17 cellular contexts compared by ENCODE assay signal in the genomic region with DNA sequence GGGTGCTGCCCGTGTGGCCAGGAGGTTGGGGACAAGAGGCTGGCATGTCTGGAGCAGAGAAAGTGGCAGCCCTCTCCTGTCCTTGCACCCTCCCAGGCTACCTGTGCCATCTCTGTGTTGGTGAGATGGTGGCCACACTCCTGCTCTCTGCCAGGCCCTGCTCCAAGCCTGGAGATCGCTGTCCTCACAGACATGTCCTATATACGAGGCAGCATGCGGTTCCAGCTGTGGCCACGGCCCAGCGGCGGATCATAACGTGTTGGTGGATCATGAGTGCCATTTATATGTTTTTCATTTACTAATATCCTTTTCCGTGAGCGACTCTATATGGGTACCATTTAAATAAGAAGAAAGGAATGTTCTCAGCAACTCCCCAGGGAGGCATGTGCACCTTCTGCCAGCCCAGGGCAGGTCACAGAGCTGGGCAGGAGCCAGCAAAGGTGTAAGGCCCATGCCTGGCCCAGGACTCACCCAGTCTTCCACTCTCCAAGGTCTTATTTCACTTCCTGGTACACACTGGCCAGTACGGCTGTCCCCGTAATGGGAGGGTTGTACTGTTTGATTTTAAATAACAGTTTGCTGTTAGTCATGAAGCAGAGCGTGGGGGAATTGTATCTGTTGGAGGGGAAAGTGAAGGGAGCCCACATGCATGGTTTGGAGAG. TPM values are rescaled to one million over a fixed set of nuclear protein-coding genes. Genes with fewer than 3 reads are reported as not detected.
DNase-seq lines count a peak whose midpoint lies in the region; ATAC-seq and TF ChIP-seq lines count a peak whose summit lies in the region.
"Had no signal": no experiment of that assay in that cellular context is flagged by ENCODE, and none has a peak within 500 bp of the region (broad histone marks: within the 10 kb centered on the region; RNA-seq: fewer than 3 reads in every experiment).

No MANE protein-coding gene starts in this region.

- H3K4me3 ChIP-seq in upper lobe of left lung: no peak overlapping the region
- H3K4me3 ChIP-seq: psoas muscle, tibial nerve had no signal

- no peaks in the 10 kb centered on the region for H3K9me3 ChIP-seq in T-helper 17 cell (ENCODE audit: control insufficient read depth, low read length, poor library complexity, severe bottlenecking)
- H3K9me3 ChIP-seq in upper lobe of left lung: no peaks in the 10 kb centered on the region
- H3K9me3 ChIP-seq: psoas muscle, tibial nerve had no signal

- H3K4me1 ChIP-seq in upper lobe of left lung: peaks cover 0 to 6% (median 5%) of the 10 kb centered on the region in 4 donors
- H3K4me1 ChIP-seq: psoas muscle, tibial nerve had no signal

- peaks cover 10% of the 10 kb centered on the region for H3K36me3 Mint-ChIP-seq in activated CD8-positive, alpha-beta memory T cell treated with anti-CD3 and anti-CD28 coated beads, Interleukin-2, amount 10 ng/mL, durations not matched to agents 7 days and 5 days
- H3K36me3 Mint-ChIP-seq in T-helper 17 cell (ENCODE audit: low read depth): peaks cover 10% of the 10 kb centered on the region

- ATAC-seq in activated CD8-positive, alpha-beta memory T cell treated with anti-CD3 and anti-CD28 coated beads, Interleukin-2, amount 10 ng/mL, durations not matched to agents 7 days and 5 days: no peak
- ATAC-seq in T-helper 17 cell: no peak
- peak; percentile 62 for ATAC-seq in left lobe of liver
- ATAC-seq in upper lobe of left lung (ENCODE audit: low FRiP score in 2 of 2): peak; percentile 58 to 96
- ATAC-seq: psoas muscle had no signal

- peak in 1 of 4 donors; percentile 50 for TF ChIP-seq EP300 in upper lobe of left lung (IDR thresholded peaks at IDR 0.05)

- H3K4me3 Mint-ChIP-seq in activated CD8-positive, alpha-beta memory T cell treated with anti-CD3 and anti-CD28 coated beads, Interleukin-2, amount 10 ng/mL, durations not matched to agents 7 days and 5 days: no peak overlapping the region
- H3K4me3 Mint-ChIP-seq in T-helper 17 cell: no peak overlapping the region
- H3K4me3 Mint-ChIP-seq: CD4-positive, alpha-beta T cell; H9; naive B cell had no signal

- no peaks in the 10 kb centered on the region for H3K27me3 ChIP-seq in upper lobe of left lung
- H3K27me3 ChIP-seq: tibial nerve had no signal

- no peaks in the 10 kb centered on the region for H3K27me3 Mint-ChIP-seq in activated CD8-positive, alpha-beta memory T cell treated with anti-CD3 and anti-CD28 coated beads, Interleukin-2, amount 10 ng/mL, durations not matched to agents 7 days and 5 days
- H3K27me3 Mint-ChIP-seq in T-helper 17 cell: no peaks in the 10 kb centered on the region
- H3K27me3 Mint-ChIP-seq: CD4-positive, alpha-beta T cell had no signal

- H3K27ac Mint-ChIP-seq in activated CD8-positive, alpha-beta memory T cell treated with anti-CD3 and anti-CD28 coated beads, Interleukin-2, amount 10 ng/mL, durations not matched to agents 7 days and 5 days: peak overlapping the region; percentile 0
- H3K27ac Mint-ChIP-seq in T-helper 17 cell: peak overlapping the region; percentile 21
- H3K27ac Mint-ChIP-seq: CD4-positive, alpha-beta T cell had no signal

- H3K27ac ChIP-seq in upper lobe of left lung: peak overlapping the region; percentile 58 to 87 (median 76)
- H3K27ac ChIP-seq: psoas muscle, tibial nerve had no signal

- peaks cover 9% of the 10 kb centered on the region for H3K4me1 Mint-ChIP-seq in activated CD8-positive, alpha-beta memory T cell treated with anti-CD3 and anti-CD28 coated beads, Interleukin-2, amount 10 ng/mL, durations not matched to agents 7 days and 5 days
- peaks cover 5% of the 10 kb centered on the region for H3K4me1 Mint-ChIP-seq in T-helper 17 cell
- H3K4me1 Mint-ChIP-seq: H9 had no signal

- CTCF ChIA-PET in activated CD8-positive, alpha-beta memory T cell treated with anti-CD3 and anti-CD28 coated beads, Interleukin-2, amount 10 ng/mL, durations not matched to agents 7 days and 5 days (lab: Charles Lee): no interaction called here

- H3K36me3 ChIP-seq in upper lobe of left lung: peaks cover 0 to 77% (median 46%) of the 10 kb centered on the region in 4 donors

- H3K9me3 Mint-ChIP-seq in activated CD8-positive, alpha-beta memory T cell treated with anti-CD3 and anti-CD28 coated beads, Interleukin-2, amount 10 ng/mL, durations not matched to agents 7 days and 5 days (ENCODE audit: low read depth): no peaks in the 10 kb centered on the region
- H3K9me3 Mint-ChIP-seq: CD4-positive, alpha-beta T cell; H9; naive B cell had no signal

- no peak for DNase-seq in activated CD8-positive, alpha-beta memory T cell treated with anti-CD3 and anti-CD28 coated beads, Interleukin-2, amount 10 ng/mL, durations not matched to agents 7 days and 5 days
- DNase-seq in activated CD8-positive, alpha-beta memory T cell treated with anti-CD3 and anti-CD28 coated beads, Interleukin-2, amount 50 U/mL, for 4 hours: no peak
- no peak for DNase-seq in T-helper 17 cell
- no peak for DNase-seq in left lobe of liver (ENCODE audit: low spot score)
- DNase-seq in upper lobe of left lung: peak; percentile 77 to 95
- no peak for DNase-seq in NCI-H1105 (lab: John Stamatoyannopoulos, UW)
- DNase-seq in GDM1 (lab: John Stamatoyannopoulos, UW): no peak
- DNase-seq in NCI-H146 (lab: John Stamatoyannopoulos, UW): no peak
- DNase-seq: activated naive CD4-positive, alpha-beta T cell; CD4-positive, alpha-beta T cell; DMS79 treated with DMSO at 0.1 percent for 48 hours; H9; naive B cell; NCI-H1436; NCI-H345; psoas muscle had no signal

- TF ChIP-seq CTCF in upper lobe of left lung (IDR thresholded peaks at IDR 0.05): peak in 1 of 6 experiments; percentile 7

- TF ChIP-seq POLR2A in upper lobe of left lung (IDR thresholded peaks at IDR 0.05): peak in 1 of 4 donors; percentile 17

- WGBS in upper lobe of left lung, 2 donors: 86 to 90% methylated on average over 13 of the region's 13 CpGs

RNA-seq across cellular contexts. Expression of a gene that starts 47.2 kb away (rescaled TPM):
- 100 to 1,000 TPM; 118 to 141 TPM for total RNA-seq in activated CD8-positive, alpha-beta memory T cell treated with anti-CD3 and anti-CD28 coated beads, Interleukin-2, amount 10 ng/mL, durations not matched to agents 7 days and 5 days
- total RNA-seq in T-helper 17 cell (100 to 1,000 TPM in 1 of 2 donors, 10 to 100 TPM in 1; 98.2 to 139 TPM), left lobe of liver (12.2 TPM), upper lobe of left lung (100 to 1,000 TPM; 204 to 493 (median 234) TPM)

Comparison
In these comparisons a context has a peak if more than half of its experiments do, and no peak if none do; other contexts are left out.
1. ATAC-seq: peak in left lobe of liver (single experiment) and upper lobe of left lung (2 of 2); none in activated CD8-positive, alpha-beta memory T cell treated with anti-CD3 and anti-CD28 coated beads, Interleukin-2, amount 10 ng/mL, durations not matched to agents 7 days and 5 days (single experiment) and T-helper 17 cell (single experiment).
2. DNase-seq: peak in upper lobe of left lung (2 of 2); none in activated CD8-positive, alpha-beta memory T cell treated with anti-CD3 and anti-CD28 coated beads, Interleukin-2, amount 10 ng/mL, durations not matched to agents 7 days and 5 days (single experiment), activated CD8-positive, alpha-beta memory T cell treated with anti-CD3 and anti-CD28 coated beads, Interleukin-2, amount 50 U/mL, for 4 hours (single experiment), T-helper 17 cell (0 of 3), left lobe of liver (single experiment), NCI-H1105 (single experiment), GDM1 (single experiment) and NCI-H146 (single experiment).